In genomic region chr1:14822493-14822892, GRCh38 we compare ENCODE assay signal across 13 cellular contexts.
"Had no signal": no experiment of that assay in that cellular context is flagged by ENCODE, and none has a peak within 500 bp of the region (broad histone marks: within the 10 kb centered on the region; RNA-seq: fewer than 3 reads in every experiment).

No MANE protein-coding gene starts in this region.

- ATAC-seq: activated CD8-positive, alpha-beta T cell treated with anti-CD3 and anti-CD28 coated beads, Interleukin-2, amount 10 ng/mL, durations not matched to agents 7 days and 5 days; left lobe of liver; naive thymus-derived CD8-positive, alpha-beta T cell had no signal

- DNase-seq: activated CD4-positive, alpha-beta T cell treated with anti-CD3 and anti-CD28 coated beads for 1 hour; activated CD4-positive, alpha-beta T cell treated with anti-CD3 and anti-CD28 coated beads, Interleukin-2, amount 50 U/mL, for 1 hour; activated CD8-positive, alpha-beta T cell treated with anti-CD3 and anti-CD28 coated beads, Interleukin-2, amount 10 ng/mL, durations not matched to agents 7 days and 5 days; activated gamma-delta T cell treated with Interleukin-2 at 50 U/mL for 16 hours; anterior cingulate cortex; cerebellar nuclear complex; foreskin melanocyte; naive thymus-derived CD8-positive, alpha-beta T cell; stimulated activated CD4-positive, alpha-beta T cell treated with anti-CD3 and anti-CD28 coated beads, Interleukin-4, amount 100 ng/mL, for 24 hours; stimulated activated naive CD4-positive, alpha-beta T cell treated with Interleukin-2 at 50 U/mL for 16 hours had no signal

- FAIRE-seq: endometrium had no signal

- H3K4me3 ChIP-seq: lung had no signal
